ENCODE assay signal across 9 cellular contexts in genomic region chr18:77066101-77066500, GRCh38.
DNase-seq lines count a peak whose midpoint lies in the region; ATAC-seq and TF ChIP-seq lines count a peak whose summit lies in the region.
"Had no signal": no experiment of that assay in that cellular context is flagged by ENCODE, and none has a peak within 500 bp of the region (broad histone marks: within the 10 kb centered on the region; RNA-seq: fewer than 3 reads in every experiment).

No MANE protein-coding gene starts in this region.

- peaks cover 0 to 3% of the 10 kb centered on the region in 2 donors for H3K9me3 Mint-ChIP-seq in activated T-cell treated with anti-CD3 and anti-CD28 coated beads, Interleukin-2, amount 50 U/mL, for 72 hours
- H3K9me3 Mint-ChIP-seq in activated B cell treated with CpG ODN at 0.5 μM for 24 hours = peaks cover 5% of the 10 kb centered on the region
- H3K9me3 Mint-ChIP-seq in immature natural killer cell = no peaks in the 10 kb centered on the region
- H3K9me3 Mint-ChIP-seq: WTC11 had no signal

- H3K27me3 Mint-ChIP-seq in activated T-cell treated with anti-CD3 and anti-CD28 coated beads, Interleukin-2, amount 50 U/mL, for 72 hours (ENCODE audit: low read depth) = no peaks in the 10 kb centered on the region
- H3K27me3 Mint-ChIP-seq in activated B cell treated with CpG ODN at 0.5 μM for 24 hours = no peaks in the 10 kb centered on the region
- H3K27me3 Mint-ChIP-seq in immature natural killer cell (ENCODE audit: low read depth in 3 of 3) = peaks cover 14 to 66% (median 59%) of the 10 kb centered on the region in 3 donors

- H3K9me3 ChIP-seq in thymus (ENCODE audit: control insufficient read depth) = no peaks in the 10 kb centered on the region

- no peak for TF ChIP-seq CTCF in activated B cell treated with CpG ODN at 0.5 μM for 24 hours (IDR thresholded peaks at IDR 0.05)

- no peak overlapping the region for H3K4me3 ChIP-seq in thymus (ENCODE audit: low read length)

- H3K27me3 ChIP-seq in thymus (ENCODE audit: control insufficient read depth, insufficient read depth) = no peaks in the 10 kb centered on the region

- CTCF ChIA-PET in activated B cell treated with CpG ODN at 0.5 μM for 24 hours (lab: Charles Lee) = interaction anchor here (1.3 kb wide), 1 partner anchor 66 kb away, joined by 6 read pairs; no protein-coding TSS in a partner anchor

- peak overlapping the region; percentile 25 for H3K27ac ChIP-seq in thymus (ENCODE audit: low read depth)

- no peak for DNase-seq in activated T-cell treated with anti-CD3 and anti-CD28 coated beads, Interleukin-2, amount 50 U/mL, for 72 hours
- DNase-seq in activated T-cell treated with anti-CD3 and anti-CD28 coated beads, Interleukin-2, amount 50 U/mL, for 1 hour = no peak
- DNase-seq in activated B cell treated with CpG ODN at 0.5 μM for 24 hours = no peak
- DNase-seq in immature natural killer cell = no peak
- no peak for DNase-seq in NCI-H345 treated with DMSO at 0.1 percent for 48 hours (lab: John Stamatoyannopoulos, UW; ENCODE audit: unreplicated experiment)

- intact Hi-C loops in activated B cell treated with CpG ODN at 0.5 μM for 24 hours (cut with micrococcal nuclease) = loop anchor here (5.0 kb wide), 2 partner anchors 141 to 574 kb away; no protein-coding TSS in a partner anchor

- ATAC-seq in activated T-cell treated with anti-CD3 and anti-CD28 coated beads, Interleukin-2, amount 50 U/mL, for 72 hours (replicated peaks in 1 of 2) = no peak
- ATAC-seq in activated B cell treated with CpG ODN at 0.5 μM for 24 hours (ENCODE audit: low read depth) (no peak), GM19463 (IDR thresholded peaks at IDR 0.05; ENCODE audit: unreplicated experiment) (no peak), GM18519 (IDR thresholded peaks at IDR 0.05; ENCODE audit: low FRiP score, unreplicated experiment) (no peak)
- ATAC-seq: WTC11 had no signal

- H3K36me3 ChIP-seq in thymus (ENCODE audit: control insufficient read depth, insufficient read depth) = no peaks in the 10 kb centered on the region

- WGBS in thymus = 96% methylated on average over 9 of the region's 9 CpGs

- peaks cover 31 to 34% of the 10 kb centered on the region in 2 donors for H3K36me3 Mint-ChIP-seq in activated T-cell treated with anti-CD3 and anti-CD28 coated beads, Interleukin-2, amount 50 U/mL, for 72 hours (ENCODE audit: insufficient read depth in 2 of 2)
- peaks cover 61% of the 10 kb centered on the region for H3K36me3 Mint-ChIP-seq in activated B cell treated with CpG ODN at 0.5 μM for 24 hours (ENCODE audit: low read depth)
- peaks cover 27 to 66% (median 52%) of the 10 kb centered on the region in 3 donors for H3K36me3 Mint-ChIP-seq in immature natural killer cell

- POLR2A ChIA-PET in activated B cell treated with CpG ODN at 0.5 μM for 24 hours (lab: Charles Lee) = interaction anchor here (1.0 to 12.6 kb wide), 10 partner anchors 11 to 85 kb away, joined by 3 to 171 read pairs (median 6); partner anchors contain the start of gene MBP

- peaks cover 100% of the 10 kb centered on the region for H3K4me1 Mint-ChIP-seq in activated T-cell treated with anti-CD3 and anti-CD28 coated beads, Interleukin-2, amount 50 U/mL, for 72 hours (ENCODE audit: low read depth)
- H3K4me1 Mint-ChIP-seq in activated B cell treated with CpG ODN at 0.5 μM for 24 hours (peaks cover 100% of the 10 kb centered on the region), immature natural killer cell (peaks cover 100% of the 10 kb centered on the region in 2 donors)

- peaks cover 21% of the 10 kb centered on the region for H3K4me1 ChIP-seq in thymus (ENCODE audit: control insufficient read depth, insufficient read depth, low read length)

- peak overlapping the region in 1 of 2 donors; percentile 42 for H3K4me3 Mint-ChIP-seq in activated T-cell treated with anti-CD3 and anti-CD28 coated beads, Interleukin-2, amount 50 U/mL, for 72 hours
- H3K4me3 Mint-ChIP-seq in activated B cell treated with CpG ODN at 0.5 μM for 24 hours (peak overlapping the region; percentile 15), immature natural killer cell (peak overlapping the region; percentile 53 to 84 (median 71))
- H3K4me3 Mint-ChIP-seq: WTC11 had no signal

- H3K27ac Mint-ChIP-seq in activated T-cell treated with anti-CD3 and anti-CD28 coated beads, Interleukin-2, amount 50 U/mL, for 72 hours = peak overlapping the region; percentile 67
- peak overlapping the region; percentile 94 for H3K27ac Mint-ChIP-seq in activated B cell treated with CpG ODN at 0.5 μM for 24 hours
- peak overlapping the region; percentile 94 to 99 (median 99) for H3K27ac Mint-ChIP-seq in immature natural killer cell
